24 cellular contexts compared by ENCODE assay signal in the genomic region with DNA sequence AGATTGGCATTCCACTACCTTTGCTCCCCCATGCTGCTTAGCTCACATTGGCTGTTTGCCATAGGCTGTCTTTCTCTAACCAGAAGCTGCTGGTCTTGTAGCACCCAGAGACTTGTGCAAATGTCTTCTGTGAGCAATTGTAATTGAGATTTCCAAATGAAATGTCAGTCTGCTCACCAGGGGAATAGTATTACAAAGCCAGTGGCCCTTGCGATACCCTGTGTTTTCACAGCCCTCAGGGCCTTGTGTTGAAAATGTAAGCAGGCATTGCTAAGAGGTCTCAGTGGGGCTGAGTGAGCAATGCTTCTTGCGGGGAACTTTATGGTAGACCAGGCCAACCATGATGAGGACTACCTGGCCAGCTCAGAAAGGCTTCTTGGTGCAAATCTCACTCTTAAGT.
A peak's percentile ranks its signal among the peaks of the same experiment; 100 is the strongest.
DNase-seq lines count a peak whose midpoint lies in the region; ATAC-seq, FAIRE-seq and TF ChIP-seq lines count a peak whose summit lies in the region.
"Had no signal": no experiment of that assay in that cellular context is flagged by ENCODE, and none has a peak within 500 bp of the region (broad histone marks: within the 10 kb centered on the region; RNA-seq: fewer than 3 reads in every experiment).

No MANE protein-coding gene starts in this region.

- no peaks in the 10 kb centered on the region for H3K23me2 ChIP-seq in H1 (ENCODE audit: low read depth, low read length)

- intact Hi-C loops in MCF 10A (cut with micrococcal nuclease) = no loop called here
- intact Hi-C loops in breast epithelium (cut with DNase I; ENCODE audit: low total_unique reads) = no loop called here

- H2BK20ac ChIP-seq in H1 (ENCODE audit: low read length) = no peak overlapping the region

- H2BK12ac ChIP-seq in H1 (ENCODE audit: low read depth, low read length) = 0 out of 2 replicates have a peak overlapping the region, but pooled peaks have one; percentile 12

- no peaks in the 10 kb centered on the region for H3K79me1 ChIP-seq in H1 (ENCODE audit: low read depth, low read length)

- H3K9me3 ChIP-seq in breast epithelium (no peaks in the 10 kb centered on the region), H1 (ENCODE audit: insufficient read depth in 2 of 2, low read depth in 1 of 2, low read length in 1 of 2) (no peaks in the 10 kb centered on the region), SK-N-SH (no peaks in the 10 kb centered on the region)
- H3K9me3 ChIP-seq: MG63 had no signal

- no peak overlapping the region for H3K27ac ChIP-seq in breast epithelium
- no peak overlapping the region for H3K27ac ChIP-seq in H1 (ENCODE audit: low read depth, low read length)
- no peak overlapping the region for H3K27ac ChIP-seq in SK-N-SH (ENCODE audit: low read depth in 2 of 2, low read length in 1 of 2)
- H3K27ac ChIP-seq: HL-60 had no signal

- H3K14ac ChIP-seq in H1 (ENCODE audit: insufficient read length) = no peak overlapping the region

- no peak overlapping the region for H3K4ac ChIP-seq in H1 (replicated peaks; ENCODE audit: insufficient read length, low read depth, low read length)

- CTCF ChIA-PET in MCF 10A (lab: Yijun Ruan, JAX) (no interaction called here), H1 (lab: Charles Lee; ENCODE audit: partially characterized antibody) (interaction anchor here (0.6 to 1.3 kb wide), 4 partner anchors 14 to 297 kb away, joined by 3 to 4 read pairs (median 4); no protein-coding TSS in a partner anchor), SK-N-SH (lab: Yijun Ruan, JAX) (no interaction called here)

- no peak for TF ChIP-seq POLR2A in breast epithelium (IDR thresholded peaks at IDR 0.05)
- no peak for TF ChIP-seq POLR2A in H1 (IDR thresholded peaks at IDR 0.05; ENCODE audit: control extremely low read depth in 1 of 2, low read depth in 2 of 2, low read length in 2 of 2)

- no peaks in the 10 kb centered on the region for H3K36me3 Mint-ChIP-seq in MCF 10A (ENCODE audit: insufficient read depth, unreplicated experiment)

- no peaks in the 10 kb centered on the region for H3F3A ChIP-seq in SK-N-SH (replicated peaks; ENCODE audit: insufficient read depth)

- TF ChIP-seq EP300 in H1 (IDR thresholded peaks at IDR 0.05; ENCODE audit: borderline replicate concordance in 1 of 2, low read depth in 2 of 2, low read length in 2 of 2) (no peak), SK-N-SH (IDR thresholded peaks at IDR 0.05; ENCODE audit: borderline replicate concordance in 1 of 2, low read depth in 1 of 2, low read length in 1 of 2) (no peak)

- no peak overlapping the region for H4K8ac ChIP-seq in H1 (ENCODE audit: extremely low read depth, insufficient read depth, low read length)

- 78% methylated on average over 2 of the region's 2 CpGs; no CpG with 5 or more reads in 1 of the 2 experiments for WGBS in H1 (ENCODE audit: extremely low coverage in 1 of 2, insufficient coverage in 1 of 2, insufficient read length in 1 of 2, insufficient replicate concordance in 2 of 2, low coverage in 1 of 2, low lambda C conversion rate in 2 of 2, missing lambda C conversion rate in 1 of 2), 2 experiments
- WGBS in SK-N-SH (ENCODE audit: low lambda C conversion rate) = 92% methylated on average over 2 of the region's 2 CpGs

- H3K79me2 ChIP-seq in H1 (ENCODE audit: control insufficient read depth in 1 of 2, insufficient read depth in 2 of 2, low read length in 2 of 2) (no peaks in the 10 kb centered on the region), SK-N-SH (ENCODE audit: insufficient read depth) (no peaks in the 10 kb centered on the region)

- no peak overlapping the region for H3K56ac ChIP-seq in H1 (replicated peaks; ENCODE audit: insufficient read length, low read depth, low read length)

- H3K4me1 Mint-ChIP-seq in MCF 10A (ENCODE audit: insufficient read depth, unreplicated experiment) = no peaks in the 10 kb centered on the region
- H3K4me1 Mint-ChIP-seq: B cell had no signal

- H3K9ac ChIP-seq in H1 (replicated peaks in 1 of 4; ENCODE audit: extremely low read depth in 1 of 4, low read depth in 3 of 4, low read length in 3 of 4) = no peak overlapping the region
- no peak overlapping the region for H3K9ac ChIP-seq in SK-N-SH

- peak; percentile 5 for DNase-seq in MCF 10A (ENCODE audit: unreplicated experiment)
- no peak for DNase-seq in breast epithelium (ENCODE audit: low spot score in 2 of 2)
- no peak for DNase-seq in H1 (ENCODE audit: low read depth in 1 of 2, low spot score in 2 of 2)
- DNase-seq in left kidney (ENCODE audit: low read depth, low spot score) = peak; percentile 53
- DNase-seq in SK-N-SH = no peak
- no peak for DNase-seq in DMS53 treated with DMSO at 0.1 percent for 48 hours (lab: John Stamatoyannopoulos, UW; ENCODE audit: unreplicated experiment)
- no peak for DNase-seq in left lobe of liver (ENCODE audit: low spot score)
- DNase-seq: 8988T; DMS153; EL; H9; IMR-90; MG63; NCI-H1048; NCI-H1436 treated with DMSO at 0.1 percent for 48 hours; NCI-H2029; NCI-H446 treated with DMSO at 0.1 percent for 48 hours; NK-92 treated with Interleukin-12 subunit alpha and Interleukin-12 subunit beta, amount 100 ng/mL, for 24 hours; Right ventricle myocardium superior had no signal

- no peaks in the 10 kb centered on the region for H3K4me1 ChIP-seq in breast epithelium
- peaks cover 0 to 5% (median 4%) of the 10 kb centered on the region in 4 experiments; a peak in 4 of 7 replicates for H3K4me1 ChIP-seq in H1 (replicated peaks in 1 of 4; ENCODE audit: control insufficient read depth in 3 of 4, insufficient read depth in 4 of 4, low read length in 3 of 4)
- H3K4me1 ChIP-seq in SK-N-SH (ENCODE audit: control insufficient read depth in 1 of 2, insufficient read depth in 2 of 2, low read depth in 1 of 2, low read length in 1 of 2) = peaks cover 0 to 3% of the 10 kb centered on the region in 2 experiments; a peak in 1 of 4 replicates

- H2AK5ac ChIP-seq in H1 (ENCODE audit: low read depth, low read length) = no peak overlapping the region

- BruUV-seq in MCF 10A (replicated peaks; lab: Mats Ljungman, UMichigan) = no TSS peak

- H4K5ac ChIP-seq in H1 (ENCODE audit: insufficient read length, low read depth, low read length) = no peak overlapping the region

- H3K27me3 ChIP-seq in breast epithelium = no peaks in the 10 kb centered on the region
- H3K27me3 ChIP-seq in H1 (replicated peaks in 1 of 4; ENCODE audit: control insufficient read depth in 3 of 4, extremely low read depth in 1 of 4, insufficient read depth in 3 of 4, low read length in 3 of 4) = no peaks in the 10 kb centered on the region
- H3K27me3 ChIP-seq in SK-N-SH (ENCODE audit: insufficient read depth) = no peaks in the 10 kb centered on the region
- H3K27me3 ChIP-seq: MG63 had no signal

- H3K4me3 Mint-ChIP-seq in MCF 10A (ENCODE audit: unreplicated experiment) = no peak overlapping the region
- H3K4me3 Mint-ChIP-seq: B cell, H9 had no signal

- H3K36me3 ChIP-seq in breast epithelium (no peaks in the 10 kb centered on the region), H1 (ENCODE audit: control insufficient read depth in 2 of 4, insufficient read depth in 4 of 4, low read length in 3 of 4) (no peaks in the 10 kb centered on the region), SK-N-SH (replicated peaks in 1 of 2; ENCODE audit: control insufficient read depth in 1 of 2, insufficient read depth in 2 of 2, low read length in 1 of 2) (no peaks in the 10 kb centered on the region)
- H3K36me3 ChIP-seq: MG63 had no signal

- H2AFZ ChIP-seq in H1 (ENCODE audit: low read length) = no peak overlapping the region
- no peak overlapping the region for H2AFZ ChIP-seq in SK-N-SH (ENCODE audit: low read depth)

- no peak overlapping the region for H2BK120ac ChIP-seq in H1 (replicated peaks; ENCODE audit: low read depth, low read length)

- H3K27me3 Mint-ChIP-seq in MCF 10A (ENCODE audit: insufficient read depth, unreplicated experiment) = no peaks in the 10 kb centered on the region
- H3K27me3 Mint-ChIP-seq: B cell had no signal

- no peak for FAIRE-seq in H1 (lab: Jason Lieb, UNC)
- FAIRE-seq: GM12892, GM18507 had no signal

- H3K9me2 ChIP-seq in SK-N-SH = no peaks in the 10 kb centered on the region

- TF ChIP-seq RAD21 in H1 (IDR thresholded peaks at IDR 0.05 in 1 of 2, conservative IDR thresholded peaks at IDR 0.05 in 1 of 2; ENCODE audit: low read depth in 2 of 2, low read length in 2 of 2) (no peak), SK-N-SH (IDR thresholded peaks at IDR 0.05; ENCODE audit: low read length) (no peak)

- H3K4me3 ChIP-seq in breast epithelium = no peak overlapping the region
- H3K4me3 ChIP-seq in H1 (ENCODE audit: extremely low read depth in 1 of 4, insufficient read depth in 2 of 4, low read depth in 3 of 4, low read length in 4 of 4) = no peak overlapping the region
- no peak overlapping the region for H3K4me3 ChIP-seq in SK-N-SH (ENCODE audit: low read depth in 2 of 2, low read length in 1 of 2)
- H3K4me3 ChIP-seq: MG63 had no signal

- H3K23ac ChIP-seq in H1 (ENCODE audit: insufficient read length) = no peak overlapping the region

- no peak overlapping the region for H2BK5ac ChIP-seq in H1 (ENCODE audit: low read depth, low read length)

- 0 out of 2 replicates have a peak overlapping the region, but pooled peaks have one; percentile 28 for H3K18ac ChIP-seq in H1 (ENCODE audit: extremely low read depth, low read length)

- TF ChIP-seq CTCF in MCF 10A (IDR thresholded peaks at IDR 0.05; ENCODE audit: unreplicated experiment) (no peak), breast epithelium (IDR thresholded peaks at IDR 0.05) (no peak), H1 (IDR thresholded peaks at IDR 0.05; ENCODE audit: control extremely low read depth in 1 of 3, insufficient read depth in 1 of 3, low read depth in 1 of 3, low read length in 3 of 3) (no peak), SK-N-SH (IDR thresholded peaks at IDR 0.05) (no peak)

- H3K27ac Mint-ChIP-seq in MCF 10A (ENCODE audit: low read depth, unreplicated experiment) = no peak overlapping the region
- H3K27ac Mint-ChIP-seq: B cell, H9 had no signal

- no peak overlapping the region for H3K4me2 ChIP-seq in H1 (ENCODE audit: insufficient read depth in 1 of 2, low read depth in 2 of 2, low read length in 2 of 2)
- no peak overlapping the region for H3K4me2 ChIP-seq in SK-N-SH

- H4K91ac ChIP-seq in H1 (replicated peaks; ENCODE audit: insufficient read length, low read length) = no peak overlapping the region

- ATAC-seq in GM21619 (IDR thresholded peaks at IDR 0.05; ENCODE audit: unreplicated experiment) (no peak), left lobe of liver (no peak)

- POLR2A ChIA-PET in MCF 10A (lab: Yijun Ruan, JAX) = no interaction called here
- POLR2A ChIA-PET in H1 (lab: Charles Lee; ENCODE audit: partially characterized antibody) = no interaction called here
- POLR2A ChIA-PET in SK-N-SH (lab: Yijun Ruan, JAX) = interaction anchor here (0.6 kb wide), 1 partner anchor 767 kb away, joined by 3 read pairs; no protein-coding TSS in a partner anchor

- H4K20me1 ChIP-seq in H1 (replicated peaks in 1 of 2; ENCODE audit: control insufficient read depth in 1 of 2, insufficient read depth in 2 of 2, low read length in 2 of 2) (no peaks in the 10 kb centered on the region), SK-N-SH (ENCODE audit: insufficient read depth) (no peaks in the 10 kb centered on the region)

- H3K9me3 Mint-ChIP-seq in MCF 10A (ENCODE audit: unreplicated experiment) = no peaks in the 10 kb centered on the region
- H3K9me3 Mint-ChIP-seq: H9 had no signal

- H2BK15ac ChIP-seq in H1 (ENCODE audit: low read length) = no peak overlapping the region

TF ChIP-seq in H1, 55 proteins besides CTCF, POLR2A, EP300 and RAD21 (continues in another document):
- no peak for TF ChIP-seq KDM5A (IDR thresholded peaks at IDR 0.05; ENCODE audit: low read length)

TF ChIP-seq in SK-N-SH, 30 proteins besides CTCF, POLR2A, EP300 and RAD21 (continues in another document):
- no peak for TF ChIP-seq FOXJ3 (CRISPR knock-in tag; IDR thresholded peaks at IDR 0.05)

Comparison
In these comparisons a context has a peak if more than half of its experiments do, and no peak if none do; other contexts are left out.
1. DNase-seq: peak in MCF 10A (single experiment) and left kidney (single experiment); none in breast epithelium (0 of 2), H1 (0 of 2), SK-N-SH (single experiment), DMS53 treated with DMSO at 0.1 percent for 48 hours (single experiment) and left lobe of liver (single experiment).